ENCODE assay signal across 1 cellular context in the genomic region with DNA sequence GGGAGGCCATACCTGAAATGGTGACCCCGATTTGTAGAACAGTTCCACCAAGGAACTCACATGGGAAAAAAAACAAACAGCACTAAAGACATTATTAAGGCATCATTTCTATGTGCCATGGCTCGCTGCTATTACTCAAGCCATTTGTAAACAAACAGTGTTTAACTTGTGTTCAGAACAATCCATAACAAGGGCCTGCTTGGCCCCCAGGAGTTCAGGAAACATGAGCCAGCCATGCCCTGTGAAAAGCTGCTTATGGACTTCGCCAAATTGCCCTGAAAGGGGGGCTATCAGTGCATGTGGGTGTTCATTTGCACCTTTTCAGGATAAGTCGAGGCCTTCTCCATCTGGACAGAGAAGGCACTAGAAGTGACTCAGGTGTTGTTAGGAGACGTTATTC.
TF ChIP-seq lines count a peak whose summit lies in the region.

No MANE protein-coding gene starts in this region.

TF ChIP-seq in HepG2, 621 proteins besides CTCF, POLR2A, EP300 and RAD21 (continued from another document):
- TF ChIP-seq, protein P1, sequence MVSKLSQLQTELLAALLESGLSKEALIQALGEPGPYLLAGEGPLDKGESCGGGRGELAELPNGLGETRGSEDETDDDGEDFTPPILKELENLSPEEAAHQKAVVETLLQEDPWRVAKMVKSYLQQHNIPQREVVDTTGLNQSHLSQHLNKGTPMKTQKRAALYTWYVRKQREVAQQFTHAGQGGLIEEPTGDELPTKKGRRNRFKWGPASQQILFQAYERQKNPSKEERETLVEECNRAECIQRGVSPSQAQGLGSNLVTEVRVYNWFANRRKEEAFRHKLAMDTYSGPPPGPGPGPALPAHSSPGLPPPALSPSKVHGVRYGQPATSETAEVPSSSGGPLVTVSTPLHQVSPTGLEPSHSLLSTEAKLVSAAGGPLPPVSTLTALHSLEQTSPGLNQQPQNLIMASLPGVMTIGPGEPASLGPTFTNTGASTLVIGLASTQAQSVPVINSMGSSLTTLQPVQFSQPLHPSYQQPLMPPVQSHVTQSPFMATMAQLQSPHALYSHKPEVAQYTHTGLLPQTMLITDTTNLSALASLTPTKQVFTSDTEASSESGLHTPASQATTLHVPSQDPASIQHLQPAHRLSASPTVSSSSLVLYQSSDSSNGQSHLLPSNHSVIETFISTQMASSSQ (IDR thresholded peaks at IDR 0.05; ENCODE audit: low read depth): no peak
- TF ChIP-seq, protein P1 (CRISPR knock-in tag; IDR thresholded peaks at IDR 0.05; ENCODE audit: borderline replicate concordance): no peak
- TF ChIP-seq, protein P2, sequence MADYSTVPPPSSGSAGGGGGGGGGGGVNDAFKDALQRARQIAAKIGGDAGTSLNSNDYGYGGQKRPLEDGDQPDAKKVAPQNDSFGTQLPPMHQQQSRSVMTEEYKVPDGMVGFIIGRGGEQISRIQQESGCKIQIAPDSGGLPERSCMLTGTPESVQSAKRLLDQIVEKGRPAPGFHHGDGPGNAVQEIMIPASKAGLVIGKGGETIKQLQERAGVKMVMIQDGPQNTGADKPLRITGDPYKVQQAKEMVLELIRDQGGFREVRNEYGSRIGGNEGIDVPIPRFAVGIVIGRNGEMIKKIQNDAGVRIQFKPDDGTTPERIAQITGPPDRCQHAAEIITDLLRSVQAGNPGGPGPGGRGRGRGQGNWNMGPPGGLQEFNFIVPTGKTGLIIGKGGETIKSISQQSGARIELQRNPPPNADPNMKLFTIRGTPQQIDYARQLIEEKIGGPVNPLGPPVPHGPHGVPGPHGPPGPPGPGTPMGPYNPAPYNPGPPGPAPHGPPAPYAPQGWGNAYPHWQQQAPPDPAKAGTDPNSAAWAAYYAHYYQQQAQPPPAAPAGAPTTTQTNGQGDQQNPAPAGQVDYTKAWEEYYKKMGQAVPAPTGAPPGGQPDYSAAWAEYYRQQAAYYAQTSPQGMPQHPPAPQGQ (CRISPR knock-in tag; IDR thresholded peaks at IDR 0.05; ENCODE audit: borderline replicate concordance): no peak
- TF ChIP-seq, protein P3, sequence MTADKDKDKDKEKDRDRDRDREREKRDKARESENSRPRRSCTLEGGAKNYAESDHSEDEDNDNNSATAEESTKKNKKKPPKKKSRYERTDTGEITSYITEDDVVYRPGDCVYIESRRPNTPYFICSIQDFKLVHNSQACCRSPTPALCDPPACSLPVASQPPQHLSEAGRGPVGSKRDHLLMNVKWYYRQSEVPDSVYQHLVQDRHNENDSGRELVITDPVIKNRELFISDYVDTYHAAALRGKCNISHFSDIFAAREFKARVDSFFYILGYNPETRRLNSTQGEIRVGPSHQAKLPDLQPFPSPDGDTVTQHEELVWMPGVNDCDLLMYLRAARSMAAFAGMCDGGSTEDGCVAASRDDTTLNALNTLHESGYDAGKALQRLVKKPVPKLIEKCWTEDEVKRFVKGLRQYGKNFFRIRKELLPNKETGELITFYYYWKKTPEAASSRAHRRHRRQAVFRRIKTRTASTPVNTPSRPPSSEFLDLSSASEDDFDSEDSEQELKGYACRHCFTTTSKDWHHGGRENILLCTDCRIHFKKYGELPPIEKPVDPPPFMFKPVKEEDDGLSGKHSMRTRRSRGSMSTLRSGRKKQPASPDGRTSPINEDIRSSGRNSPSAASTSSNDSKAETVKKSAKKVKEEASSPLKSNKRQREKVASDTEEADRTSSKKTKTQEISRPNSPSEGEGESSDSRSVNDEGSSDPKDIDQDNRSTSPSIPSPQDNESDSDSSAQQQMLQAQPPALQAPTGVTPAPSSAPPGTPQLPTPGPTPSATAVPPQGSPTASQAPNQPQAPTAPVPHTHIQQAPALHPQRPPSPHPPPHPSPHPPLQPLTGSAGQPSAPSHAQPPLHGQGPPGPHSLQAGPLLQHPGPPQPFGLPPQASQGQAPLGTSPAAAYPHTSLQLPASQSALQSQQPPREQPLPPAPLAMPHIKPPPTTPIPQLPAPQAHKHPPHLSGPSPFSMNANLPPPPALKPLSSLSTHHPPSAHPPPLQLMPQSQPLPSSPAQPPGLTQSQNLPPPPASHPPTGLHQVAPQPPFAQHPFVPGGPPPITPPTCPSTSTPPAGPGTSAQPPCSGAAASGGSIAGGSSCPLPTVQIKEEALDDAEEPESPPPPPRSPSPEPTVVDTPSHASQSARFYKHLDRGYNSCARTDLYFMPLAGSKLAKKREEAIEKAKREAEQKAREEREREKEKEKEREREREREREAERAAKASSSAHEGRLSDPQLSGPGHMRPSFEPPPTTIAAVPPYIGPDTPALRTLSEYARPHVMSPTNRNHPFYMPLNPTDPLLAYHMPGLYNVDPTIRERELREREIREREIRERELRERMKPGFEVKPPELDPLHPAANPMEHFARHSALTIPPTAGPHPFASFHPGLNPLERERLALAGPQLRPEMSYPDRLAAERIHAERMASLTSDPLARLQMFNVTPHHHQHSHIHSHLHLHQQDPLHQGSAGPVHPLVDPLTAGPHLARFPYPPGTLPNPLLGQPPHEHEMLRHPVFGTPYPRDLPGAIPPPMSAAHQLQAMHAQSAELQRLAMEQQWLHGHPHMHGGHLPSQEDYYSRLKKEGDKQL (CRISPR knock-in tag; IDR thresholded peaks at IDR 0.05; ENCODE audit: low read depth): 0 out of 2 replicates have a peak, but pooled peaks have one; percentile 41
- TF ChIP-seq, protein P4, sequence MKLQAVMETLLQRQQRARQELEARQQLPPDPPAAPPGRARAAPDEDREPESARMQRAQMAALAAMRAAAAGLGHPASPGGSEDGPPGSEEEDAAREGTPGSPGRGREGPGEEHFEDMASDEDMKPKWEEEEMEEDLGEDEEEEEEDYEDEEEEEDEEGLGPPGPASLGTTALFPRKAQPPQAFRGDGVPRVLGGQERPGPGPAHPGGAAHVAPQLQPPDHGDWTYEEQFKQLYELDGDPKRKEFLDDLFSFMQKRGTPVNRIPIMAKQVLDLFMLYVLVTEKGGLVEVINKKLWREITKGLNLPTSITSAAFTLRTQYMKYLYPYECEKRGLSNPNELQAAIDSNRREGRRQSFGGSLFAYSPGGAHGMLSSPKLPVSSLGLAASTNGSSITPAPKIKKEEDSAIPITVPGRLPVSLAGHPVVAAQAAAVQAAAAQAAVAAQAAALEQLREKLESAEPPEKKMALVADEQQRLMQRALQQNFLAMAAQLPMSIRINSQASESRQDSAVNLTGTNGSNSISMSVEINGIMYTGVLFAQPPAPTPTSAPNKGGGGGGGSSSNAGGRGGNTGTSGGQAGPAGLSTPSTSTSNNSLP (IDR thresholded peaks at IDR 0.05; ENCODE audit: low read depth, low read length): peak; percentile 14; the same call in 1 of the 2 replicates
- TF ChIP-seq ZNF644 (CRISPR knock-in tag; IDR thresholded peaks at IDR 0.05; ENCODE audit: low read depth) (peak; percentile 41; the same call in 1 of the 2 replicates), STAG1 (CRISPR knock-in tag; IDR thresholded peaks at IDR 0.05) (no peak), KDM6A (CRISPR knock-in tag; IDR thresholded peaks at IDR 0.05; ENCODE audit: low read depth) (peak; percentile 31; the same call in 1 of the 2 replicates), TEAD3 (CRISPR knock-in tag; optimal IDR thresholded peaks at IDR 0.05; ENCODE audit: borderline replicate concordance) (peak; percentile 63), TBL1XR1 (IDR thresholded peaks at IDR 0.05; ENCODE audit: borderline replicate concordance, low read length, partially characterized antibody) (no peak), ZNF749 (CRISPR knock-in tag; IDR thresholded peaks at IDR 0.05; ENCODE audit: borderline replicate concordance) (no peak), ZNF256 (CRISPR knock-in tag; conservative IDR thresholded peaks at IDR 0.05) (no peak), LCORL (IDR thresholded peaks at IDR 0.05) (no peak), LCORL (CRISPR knock-in tag; IDR thresholded peaks at IDR 0.05) (peak; percentile 68), PTBP1 (IDR thresholded peaks at IDR 0.05; ENCODE audit: low read depth, low read length, poor library complexity, severe bottlenecking) (no peak), SAFB2 (CRISPR knock-in tag; IDR thresholded peaks at IDR 0.05; ENCODE audit: borderline replicate concordance, low read depth) (no peak), MTF2 (CRISPR knock-in tag; IDR thresholded peaks at IDR 0.05; ENCODE audit: borderline replicate concordance) (no peak), ZNF460 (CRISPR knock-in tag; IDR thresholded peaks at IDR 0.05; ENCODE audit: borderline replicate concordance) (no peak), ZNF674 (CRISPR knock-in tag; IDR thresholded peaks at IDR 0.05; ENCODE audit: low read depth) (no peak), ZBTB20 (CRISPR knock-in tag; IDR thresholded peaks at IDR 0.05; ENCODE audit: borderline replicate concordance, low read depth) (peak; percentile 53; the same call in 1 of the 2 replicates), ZNF20 (CRISPR knock-in tag; IDR thresholded peaks at IDR 0.05) (no peak), CEBPG (CRISPR knock-in tag; IDR thresholded peaks at IDR 0.05) (peak; percentile 56), NCOA2 (CRISPR knock-in tag; IDR thresholded peaks at IDR 0.05) (peak; percentile 56; the same call in 1 of the 2 replicates), HMG20A (CRISPR knock-in tag; IDR thresholded peaks at IDR 0.05; ENCODE audit: borderline replicate concordance) (peak; percentile 56; the same call in 1 of the 2 replicates), WIZ (CRISPR knock-in tag; IDR thresholded peaks at IDR 0.05) (no peak), ZNF331 (CRISPR knock-in tag; IDR thresholded peaks at IDR 0.05) (no peak), PITX1 (CRISPR knock-in tag; IDR thresholded peaks at IDR 0.05) (peak; percentile 42; the same call in 1 of the 2 replicates), ELF3 (CRISPR knock-in tag; IDR thresholded peaks at IDR 0.05) (0 out of 2 replicates have a peak, but pooled peaks have one; percentile 40), ZMYM4 (CRISPR knock-in tag; IDR thresholded peaks at IDR 0.05) (peak; percentile 35; the same call in 1 of the 2 replicates), ZNF792 (CRISPR knock-in tag; IDR thresholded peaks at IDR 0.05) (no peak), ZNF263 (CRISPR knock-in tag; IDR thresholded peaks at IDR 0.05) (no peak)
- TF ChIP-seq, protein P5, sequence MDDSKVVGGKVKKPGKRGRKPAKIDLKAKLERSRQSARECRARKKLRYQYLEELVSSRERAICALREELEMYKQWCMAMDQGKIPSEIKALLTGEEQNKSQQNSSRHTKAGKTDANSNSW (CRISPR knock-in tag; IDR thresholded peaks at IDR 0.05; ENCODE audit: borderline replicate concordance): no peak
- TF ChIP-seq, protein P6, sequence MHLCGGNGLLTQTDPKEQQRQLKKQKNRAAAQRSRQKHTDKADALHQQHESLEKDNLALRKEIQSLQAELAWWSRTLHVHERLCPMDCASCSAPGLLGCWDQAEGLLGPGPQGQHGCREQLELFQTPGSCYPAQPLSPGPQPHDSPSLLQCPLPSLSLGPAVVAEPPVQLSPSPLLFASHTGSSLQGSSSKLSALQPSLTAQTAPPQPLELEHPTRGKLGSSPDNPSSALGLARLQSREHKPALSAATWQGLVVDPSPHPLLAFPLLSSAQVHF (CRISPR knock-in tag; IDR thresholded peaks at IDR 0.05): no peak
- TF ChIP-seq, protein P7, sequence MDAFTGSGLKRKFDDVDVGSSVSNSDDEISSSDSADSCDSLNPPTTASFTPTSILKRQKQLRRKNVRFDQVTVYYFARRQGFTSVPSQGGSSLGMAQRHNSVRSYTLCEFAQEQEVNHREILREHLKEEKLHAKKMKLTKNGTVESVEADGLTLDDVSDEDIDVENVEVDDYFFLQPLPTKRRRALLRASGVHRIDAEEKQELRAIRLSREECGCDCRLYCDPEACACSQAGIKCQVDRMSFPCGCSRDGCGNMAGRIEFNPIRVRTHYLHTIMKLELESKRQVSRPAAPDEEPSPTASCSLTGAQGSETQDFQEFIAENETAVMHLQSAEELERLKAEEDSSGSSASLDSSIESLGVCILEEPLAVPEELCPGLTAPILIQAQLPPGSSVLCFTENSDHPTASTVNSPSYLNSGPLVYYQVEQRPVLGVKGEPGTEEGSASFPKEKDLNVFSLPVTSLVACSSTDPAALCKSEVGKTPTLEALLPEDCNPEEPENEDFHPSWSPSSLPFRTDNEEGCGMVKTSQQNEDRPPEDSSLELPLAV (CRISPR knock-in tag; conservative IDR thresholded peaks at IDR 0.05; ENCODE audit: low read depth): no peak
